ENCODE assay signal across 14 cellular contexts in the genomic region with DNA sequence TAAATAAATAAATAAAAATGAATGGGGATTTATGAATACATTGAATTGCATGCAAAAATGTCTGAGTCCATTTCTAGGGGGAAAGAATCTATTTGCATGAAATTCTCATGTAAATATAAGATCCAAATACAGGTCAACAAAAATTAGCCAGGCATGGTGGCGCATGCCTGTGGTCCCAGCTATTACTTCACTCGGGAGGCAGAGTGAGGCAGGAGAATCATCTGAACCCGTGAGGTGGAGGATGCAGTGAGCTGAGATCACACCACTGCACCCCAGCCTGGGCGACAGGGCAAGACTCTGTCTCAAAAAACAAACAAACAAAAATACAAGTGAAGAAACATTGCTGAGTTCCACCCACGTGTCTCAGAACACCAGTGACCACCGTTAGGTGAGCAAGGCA. TPM values are rescaled to one million over a fixed set of nuclear protein-coding genes. Genes with fewer than 3 reads are reported as not detected.
A peak's percentile ranks its signal among the peaks of the same experiment; 100 is the strongest.
DNase-seq lines count a peak whose midpoint lies in the region; ATAC-seq and TF ChIP-seq lines count a peak whose summit lies in the region.
"Had no signal": no experiment of that assay in that cellular context is flagged by ENCODE, and none has a peak within 500 bp of the region (broad histone marks: within the 10 kb centered on the region; RNA-seq: fewer than 3 reads in every experiment).

No MANE protein-coding gene starts in this region.

- H3K36me3 ChIP-seq in adrenal gland (replicated peaks in 1 of 2) (no peaks in the 10 kb centered on the region), lower lobe of right lung (no peaks in the 10 kb centered on the region)
- H3K36me3 ChIP-seq: colonic mucosa, left ventricle myocardium inferior had no signal

- 49 to 53% (median 51%) methylated on average over 6 of the region's 6 CpGs for WGBS in adrenal gland, 4 donors

- no peak overlapping the region for H3K4me3 Mint-ChIP-seq in stimulated activated naive CD8-positive, alpha-beta T cell treated with anti-CD3 and anti-CD28 coated beads, Interleukin-15, Interleukin-2, amounts not matched to agents 100 ng/mL and 50 ng/mL, for 24 hours
- H3K4me3 Mint-ChIP-seq: type B pancreatic cell had no signal

- H3K36me3 Mint-ChIP-seq in stimulated activated naive CD8-positive, alpha-beta T cell treated with anti-CD3 and anti-CD28 coated beads, Interleukin-15, Interleukin-2, amounts not matched to agents 100 ng/mL and 50 ng/mL, for 24 hours (ENCODE audit: low read depth): no peaks in the 10 kb centered on the region

- DNase-seq in stimulated activated naive CD8-positive, alpha-beta T cell treated with anti-CD3 and anti-CD28 coated beads, Interleukin-15, Interleukin-2, amounts not matched to agents 100 U/mL and 50 U/mL, for 24 hours: no peak
- peak in 2 of 7 donors; percentile 9 to 15 for DNase-seq in adrenal gland
- DNase-seq in lower lobe of right lung: no peak
- no peak for DNase-seq in left cardiac atrium
- no peak for DNase-seq in islet precursor cell
- DNase-seq in DMS153 (lab: John Stamatoyannopoulos, UW): no peak
- DNase-seq: colonic mucosa, HCEC 1CT, left ventricle myocardium inferior, NCI-H2081 had no signal

- TF ChIP-seq POLR2A in adrenal gland (IDR thresholded peaks at IDR 0.05): no peak

- H3K27ac Mint-ChIP-seq in stimulated activated naive CD8-positive, alpha-beta T cell treated with anti-CD3 and anti-CD28 coated beads, Interleukin-15, Interleukin-2, amounts not matched to agents 100 ng/mL and 50 ng/mL, for 24 hours: peak overlapping the region; percentile 62
- H3K27ac Mint-ChIP-seq: type B pancreatic cell had no signal

- no peaks in the 10 kb centered on the region for H3K27me3 Mint-ChIP-seq in stimulated activated naive CD8-positive, alpha-beta T cell treated with anti-CD3 and anti-CD28 coated beads, Interleukin-15, Interleukin-2, amounts not matched to agents 100 ng/mL and 50 ng/mL, for 24 hours
- H3K27me3 Mint-ChIP-seq: type B pancreatic cell had no signal

- H3K9me3 Mint-ChIP-seq in stimulated activated naive CD8-positive, alpha-beta T cell treated with anti-CD3 and anti-CD28 coated beads, Interleukin-15, Interleukin-2, amounts not matched to agents 100 ng/mL and 50 ng/mL, for 24 hours: no peaks in the 10 kb centered on the region
- H3K9me3 Mint-ChIP-seq: type B pancreatic cell had no signal

- peaks cover 88 to 93% of the 10 kb centered on the region in 2 donors for H3K4me1 ChIP-seq in adrenal gland (replicated peaks in 1 of 2)
- peaks cover 89% of the 10 kb centered on the region for H3K4me1 ChIP-seq in lower lobe of right lung

- intact Hi-C loops in adrenal gland (cut with DNase I) (no loop called here), lower lobe of right lung (cut with DNase I) (no loop called here), left cardiac atrium (cut with DNase I) (no loop called here)

- TF ChIP-seq CTCF in adrenal gland (IDR thresholded peaks at IDR 0.05) (no peak), lower lobe of right lung (IDR thresholded peaks at IDR 0.05) (no peak)

- H3K9me3 ChIP-seq in adrenal gland (replicated peaks in 1 of 3) (no peaks in the 10 kb centered on the region), lower lobe of right lung (no peaks in the 10 kb centered on the region)
- H3K9me3 ChIP-seq: colonic mucosa had no signal

- no peak for ATAC-seq in stimulated activated naive CD8-positive, alpha-beta T cell treated with anti-CD3 and anti-CD28 coated beads, Interleukin-15, Interleukin-2, amounts not matched to agents 100 U/mL and 50 U/mL, for 24 hours
- no peak for ATAC-seq in lower lobe of right lung
- ATAC-seq in left cardiac atrium: no peak
- no peak for ATAC-seq in GM21786 (IDR thresholded peaks at IDR 0.05; ENCODE audit: unreplicated experiment)
- ATAC-seq: K562 had no signal

- no peak overlapping the region for H3K4me3 ChIP-seq in adrenal gland
- no peak overlapping the region for H3K4me3 ChIP-seq in lower lobe of right lung
- H3K4me3 ChIP-seq: colonic mucosa, K562, left ventricle myocardium inferior had no signal

- H3K27ac ChIP-seq in adrenal gland (peak overlapping the region in 3 of 5 donors; percentile 56 to 87 (median 82)), lower lobe of right lung (peak overlapping the region; percentile 87)

- H3K27me3 ChIP-seq in adrenal gland (no peaks in the 10 kb centered on the region), lower lobe of right lung (ENCODE audit: low read depth) (no peaks in the 10 kb centered on the region)
- H3K27me3 ChIP-seq: colonic mucosa had no signal

- peaks cover 74% of the 10 kb centered on the region for H3K4me1 Mint-ChIP-seq in stimulated activated naive CD8-positive, alpha-beta T cell treated with anti-CD3 and anti-CD28 coated beads, Interleukin-15, Interleukin-2, amounts not matched to agents 100 ng/mL and 50 ng/mL, for 24 hours (ENCODE audit: low read depth)

RNA-seq across cellular contexts. Expression of a gene that starts 17.4 kb away (rescaled TPM):
- total RNA-seq in adrenal gland: 100 to 1,000 TPM in 6 of 8 donors, 10 to 100 TPM in 2; 77.9 to 186 (median 128) TPM
- 100 to 1,000 TPM in 1 of 3 donors, 10 to 100 TPM in 2; 29.8 to 152 (median 36.5) TPM for polyA plus RNA-seq in adrenal gland
- 104 TPM for total RNA-seq in lower lobe of right lung
- 10 to 100 TPM; 55.8 to 62.9 TPM for total RNA-seq in left cardiac atrium
